8 cellular contexts compared by ENCODE assay signal in genomic region chr14:25132734-25133422, GRCh38.
DNase-seq lines count a peak whose midpoint lies in the region; ATAC-seq and TF ChIP-seq lines count a peak whose summit lies in the region.

No MANE protein-coding gene starts in this region.

- POLR2A ChIA-PET in activated CD8-positive, alpha-beta T cell treated with anti-CD3 and anti-CD28 coated beads, Interleukin-2, amount 10 ng/mL, durations not matched to agents 7 days and 5 days (lab: Charles Lee), result no interaction called here

- H3K27me3 Mint-ChIP-seq in CD14-positive monocyte (ENCODE audit: low read depth in 3 of 3), result peaks cover 34 to 39% (median 37%) of the 10 kb centered on the region in 3 donors
- peaks cover 15% of the 10 kb centered on the region for H3K27me3 Mint-ChIP-seq in activated CD8-positive, alpha-beta T cell treated with anti-CD3 and anti-CD28 coated beads, Interleukin-2, amount 10 ng/mL, durations not matched to agents 7 days and 5 days (ENCODE audit: low read depth)

- peaks cover 0 to 4% (median 0%) of the 10 kb centered on the region in 7 donors for H3K9me3 Mint-ChIP-seq in CD14-positive monocyte
- no peaks in the 10 kb centered on the region for H3K9me3 Mint-ChIP-seq in activated CD8-positive, alpha-beta T cell treated with anti-CD3 and anti-CD28 coated beads, Interleukin-2, amount 10 ng/mL, durations not matched to agents 7 days and 5 days (ENCODE audit: insufficient read depth)

- TF ChIP-seq CTCF in CD14-positive monocyte (IDR thresholded peaks at IDR 0.05), result peak; percentile 77

- ATAC-seq in GM19351 (IDR thresholded peaks at IDR 0.05; ENCODE audit: unreplicated experiment) (peak; percentile 94), HG03520 (IDR thresholded peaks at IDR 0.05; ENCODE audit: unreplicated experiment) (peak; percentile 82), esophagus mucosa (peak; percentile 92)
- peak; percentile 90 for ATAC-seq in activated CD8-positive, alpha-beta T cell treated with anti-CD3 and anti-CD28 coated beads, Interleukin-2, amount 10 ng/mL, durations not matched to agents 7 days and 5 days
- ATAC-seq in stimulated activated naive CD8-positive, alpha-beta T cell treated with anti-CD3 and anti-CD28 coated beads, Interleukin-15, Interleukin-2, amounts not matched to agents 100 U/mL and 50 U/mL, for 24 hours, result peak; percentile 83

- no peaks in the 10 kb centered on the region for H3K36me3 Mint-ChIP-seq in CD14-positive monocyte
- no peaks in the 10 kb centered on the region for H3K36me3 Mint-ChIP-seq in activated CD8-positive, alpha-beta T cell treated with anti-CD3 and anti-CD28 coated beads, Interleukin-2, amount 10 ng/mL, durations not matched to agents 7 days and 5 days (ENCODE audit: low read depth)

- intact Hi-C loops in CD14-positive monocyte (cut with micrococcal nuclease), result no loop called here

- H3K4me1 Mint-ChIP-seq in CD14-positive monocyte, result peaks cover 7% of the 10 kb centered on the region
- no peaks in the 10 kb centered on the region for H3K4me1 Mint-ChIP-seq in activated CD8-positive, alpha-beta T cell treated with anti-CD3 and anti-CD28 coated beads, Interleukin-2, amount 10 ng/mL, durations not matched to agents 7 days and 5 days (ENCODE audit: low read depth)

- CTCF ChIA-PET in activated CD8-positive, alpha-beta T cell treated with anti-CD3 and anti-CD28 coated beads, Interleukin-2, amount 10 ng/mL, durations not matched to agents 7 days and 5 days (lab: Charles Lee), result interaction anchor here (0.7 to 3.7 kb wide), 19 partner anchors 10 to 651 kb away, joined by 3 to 34 read pairs (median 4); no protein-coding TSS in a partner anchor

- peak overlapping the region in 1 of 2 donors; percentile 82 for H3K4me3 Mint-ChIP-seq in CD14-positive monocyte
- H3K4me3 Mint-ChIP-seq in activated CD8-positive, alpha-beta T cell treated with anti-CD3 and anti-CD28 coated beads, Interleukin-2, amount 10 ng/mL, durations not matched to agents 7 days and 5 days, result no peak overlapping the region

- DNase-seq in CD14-positive monocyte (ENCODE audit: low spot score), result no peak
- DNase-seq in NCI-H82 (lab: John Stamatoyannopoulos, UW), result peak; percentile 72
- peak; percentile 63 for DNase-seq in activated CD8-positive, alpha-beta T cell treated with anti-CD3 and anti-CD28 coated beads, Interleukin-2, amount 10 ng/mL, durations not matched to agents 7 days and 5 days
- DNase-seq in mucosa of gallbladder (ENCODE audit: low spot score), result peak; percentile 73
- peak; percentile 55 for DNase-seq in stimulated activated naive CD8-positive, alpha-beta T cell treated with anti-CD3 and anti-CD28 coated beads, Interleukin-15, Interleukin-2, amounts not matched to agents 100 U/mL and 50 U/mL, for 24 hours

- no peak overlapping the region for H3K27ac Mint-ChIP-seq in CD14-positive monocyte
- no peak overlapping the region for H3K27ac Mint-ChIP-seq in activated CD8-positive, alpha-beta T cell treated with anti-CD3 and anti-CD28 coated beads, Interleukin-2, amount 10 ng/mL, durations not matched to agents 7 days and 5 days
